1 cellular context compared by ENCODE assay signal in genomic region chr7:101017099-101017777, GRCh38.
A peak's percentile ranks its signal among the peaks of the same experiment; 100 is the strongest.
TF ChIP-seq lines count a peak whose summit lies in the region.

No MANE protein-coding gene starts in this region.

TF ChIP-seq in GM12878, 131 proteins besides CTCF, POLR2A, EP300 and RAD21 (continued from another document):
- no peak for TF ChIP-seq ZBTB11 (CRISPR knock-in tag; IDR thresholded peaks at IDR 0.05)
- TF ChIP-seq ZNF217 (IDR thresholded peaks at IDR 0.05) = no peak
- TF ChIP-seq HSF1 (IDR thresholded peaks at IDR 0.05; ENCODE audit: low read depth, low read length) = 0 out of 2 replicates have a peak, but pooled peaks have one; percentile 25
- no peak for TF ChIP-seq SIN3A (IDR thresholded peaks at IDR 0.05; ENCODE audit: low read depth, low read length)
- TF ChIP-seq WRNIP1 (IDR thresholded peaks at IDR 0.05; ENCODE audit: borderline replicate concordance, low read depth, low read length) = no peak
- no peak for TF ChIP-seq EZH2 (IDR thresholded peaks at IDR 0.05; ENCODE audit: borderline replicate concordance, control insufficient read depth, low read depth, low read length)
- peak; percentile 54; the same call in 1 of the 2 replicates for TF ChIP-seq BACH1 (IDR thresholded peaks at IDR 0.05; ENCODE audit: borderline replicate concordance)
- no peak for TF ChIP-seq KDM1A (IDR thresholded peaks at IDR 0.05; ENCODE audit: borderline replicate concordance)
- peak; percentile 68; the same call in 1 of the 2 replicates for TF ChIP-seq PAX5 (IDR thresholded peaks at IDR 0.05; ENCODE audit: borderline replicate concordance, low read depth, low read length)
- TF ChIP-seq GATAD2B (conservative IDR thresholded peaks at IDR 0.05; ENCODE audit: low read depth) = peak; percentile 73
- no peak for TF ChIP-seq MTA2 (IDR thresholded peaks at IDR 0.05; ENCODE audit: low read depth)
- TF ChIP-seq BHLHE40 (IDR thresholded peaks at IDR 0.05; ENCODE audit: borderline replicate concordance in 1 of 2, low read depth in 2 of 2, low read length in 1 of 2) = peak in 1 of 2 experiments; percentile 24; a peak in 1 of 4 replicates
- no peak for TF ChIP-seq MYB (IDR thresholded peaks at IDR 0.05; ENCODE audit: borderline replicate concordance, low read depth, low read length)
